ENCODE assay signal across 8 cellular contexts in genomic region chr6:26457407-26457795, GRCh38. TPM values are rescaled to one million over a fixed set of nuclear protein-coding genes. Genes with fewer than 3 reads are reported as not detected.
A peak's percentile ranks its signal among the peaks of the same experiment; 100 is the strongest.
DNase-seq lines count a peak whose midpoint lies in the region; ATAC-seq and TF ChIP-seq lines count a peak whose summit lies in the region.

No MANE protein-coding gene starts in this region.

- H3K36me3 ChIP-seq in gastrocnemius medialis = peaks cover 0 to 24% of the 10 kb centered on the region in 2 donors

- CTCF ChIA-PET in AG04449 (lab: Yijun Ruan, JAX) = no interaction called here

- no peaks in the 10 kb centered on the region for H3K27me3 ChIP-seq in gastrocnemius medialis

- peaks cover 50% of the 10 kb centered on the region for H3K4me1 Mint-ChIP-seq in activated T-cell treated with anti-CD3 and anti-CD28 coated beads, Interleukin-2, amount 50 U/mL, for 4 hours (ENCODE audit: low read depth)

- H3K27ac ChIP-seq in gastrocnemius medialis = peak overlapping the region; percentile 93 to 97 (median 94)

- H3K36me3 Mint-ChIP-seq in activated T-cell treated with anti-CD3 and anti-CD28 coated beads, Interleukin-2, amount 50 U/mL, for 4 hours (ENCODE audit: insufficient read depth) = peaks cover 25% of the 10 kb centered on the region

- intact Hi-C loops in left ventricle myocardium superior (cut with micrococcal nuclease) (no loop called here), gastrocnemius medialis (cut with DNase I; ENCODE audit: low total_unique reads) (loop anchor here (1.0 to 5.0 kb wide), 3 partner anchors 55 to 285 kb away; partner anchors contain the start of gene BTN3A1)

- H3K9me3 Mint-ChIP-seq in activated T-cell treated with anti-CD3 and anti-CD28 coated beads, Interleukin-2, amount 50 U/mL, for 4 hours = no peaks in the 10 kb centered on the region

- TF ChIP-seq CTCF in AG04449 (IDR thresholded peaks at IDR 0.05; ENCODE audit: insufficient read depth, low read length, missing control alignments) = no peak
- TF ChIP-seq CTCF in gastrocnemius medialis (IDR thresholded peaks at IDR 0.05 in 4 of 5, conservative IDR thresholded peaks at IDR 0.05 in 1 of 5) = no peak

- DNase-seq in AG04449 (ENCODE audit: low read depth, low spot score) (no peak), left ventricle myocardium superior (peak; percentile 30), gastrocnemius medialis (no peak), OCI-M1 (lab: John Stamatoyannopoulos, UW) (no peak), cerebellar nuclear complex (lab: John Stamatoyannopoulos, UW) (no peak)
- no peak for DNase-seq in activated T-cell treated with anti-CD3 and anti-CD28 coated beads, Interleukin-2, amount 50 U/mL, for 4 hours

- ATAC-seq in GM19023 (IDR thresholded peaks at IDR 0.05; ENCODE audit: unreplicated experiment) (peak; percentile 20), HG03280 (IDR thresholded peaks at IDR 0.05; ENCODE audit: unreplicated experiment) (peak; percentile 13), left ventricle myocardium superior (peak; percentile 68), gastrocnemius medialis (peak; percentile 58 to 72)
- ATAC-seq in activated T-cell treated with anti-CD3 and anti-CD28 coated beads, Interleukin-2, amount 50 U/mL, for 4 hours = peak; percentile 18 to 20

- no peak for TF ChIP-seq POLR2A in gastrocnemius medialis (IDR thresholded peaks at IDR 0.05)

- H3K4me3 Mint-ChIP-seq in activated T-cell treated with anti-CD3 and anti-CD28 coated beads, Interleukin-2, amount 50 U/mL, for 4 hours = peak overlapping the region; percentile 99

- no peaks in the 10 kb centered on the region for H3K27me3 Mint-ChIP-seq in activated T-cell treated with anti-CD3 and anti-CD28 coated beads, Interleukin-2, amount 50 U/mL, for 4 hours (ENCODE audit: low read depth)

- peaks cover 28 to 37% of the 10 kb centered on the region in 2 donors for H3K4me1 ChIP-seq in gastrocnemius medialis

- POLR2A ChIA-PET in AG04449 (lab: Yijun Ruan, JAX) = interaction anchor here (1.0 kb wide), 1 partner anchor 15 kb away, joined by 4 read pairs; no protein-coding TSS in a partner anchor

- in situ Hi-C loops in gastrocnemius medialis (cut with MboI; ENCODE audit: low sequenced_read_pairs in 4 of 4) = no loop called here

- H3K4me3 ChIP-seq in AG04449 (ENCODE audit: low read depth, low read length) (peak overlapping the region; percentile 1), gastrocnemius medialis (peak overlapping the region; percentile 74 to 94 (median 86))

- H3K9me3 ChIP-seq in gastrocnemius medialis = no peaks in the 10 kb centered on the region

RNA-seq across cellular contexts. Expression of gene BTN2A1, which starts 0.4 kb away (rescaled TPM):
- 10 to 100 TPM; 12.1 to 15.9 (median 12.5) TPM for total RNA-seq in activated T-cell treated with anti-CD3 and anti-CD28 coated beads, Interleukin-2, amount 50 U/mL, for 4 hours
- total RNA-seq in left ventricle myocardium superior = 14.6 TPM
- 1 to 10 TPM; 6.2 to 9.7 (median 8.1) TPM for total RNA-seq in gastrocnemius medialis

RNA-seq across cellular contexts. Expression of gene BTN3A3, which starts 17.1 kb away (rescaled TPM):
- total RNA-seq in activated T-cell treated with anti-CD3 and anti-CD28 coated beads, Interleukin-2, amount 50 U/mL, for 4 hours = 10 to 100 TPM; 11.5 to 13.9 (median 11.8) TPM
- total RNA-seq in left ventricle myocardium superior = 8.9 TPM
- total RNA-seq in gastrocnemius medialis = 1 to 10 TPM; 1.8 to 2.9 (median 2.6) TPM

RNA-seq across cellular contexts. Expression of gene BTN1A1, which starts 42.7 kb away (rescaled TPM):
- under 1 TPM in 1 of 3 donors, not detected in 2; 0.10 TPM for total RNA-seq in activated T-cell treated with anti-CD3 and anti-CD28 coated beads, Interleukin-2, amount 50 U/mL, for 4 hours
- total RNA-seq in left ventricle myocardium superior (not detected), gastrocnemius medialis (not detected)

RNA-seq across cellular contexts. Expression of gene BTN3A1, which starts 55.3 kb away (rescaled TPM):
- total RNA-seq in activated T-cell treated with anti-CD3 and anti-CD28 coated beads, Interleukin-2, amount 50 U/mL, for 4 hours = 10 to 100 TPM in 2 of 3 donors, 1 to 10 TPM in 1; 9.1 to 11.9 (median 10.8) TPM
- total RNA-seq in left ventricle myocardium superior (9.4 TPM), gastrocnemius medialis (1 to 10 TPM; 2.5 to 3.5 (median 3.1) TPM)

Comparison
In these comparisons a context has a peak if more than half of its experiments do, and no peak if none do; other contexts are left out.
1. ATAC-seq: peak in every context shown above with its lines; median percentile 68 in left ventricle myocardium superior; 65 in gastrocnemius medialis; 20 in GM19023; 19 in activated T-cell treated with anti-CD3 and anti-CD28 coated beads, Interleukin-2, amount 50 U/mL, for 4 hours; 13 in HG03280.